ENCODE assay signal across 8 cellular contexts in genomic region chr11:65779919-65780769, GRCh38. TPM values are rescaled to one million over a fixed set of nuclear protein-coding genes. Genes with fewer than 3 reads are reported as not detected.
DNase-seq lines count a peak whose midpoint lies in the region; ATAC-seq and TF ChIP-seq lines count a peak whose summit lies in the region.

No MANE protein-coding gene starts in this region.

- intact Hi-C loops in right lobe of liver (cut with DNase I), result no loop called here

- 11% methylated on average over 14 of the region's 76 CpGs for WGBS in right lobe of liver (ENCODE audit: insufficient coverage, low coverage, low lambda C conversion rate, missing lambda C conversion rate)

- peak overlapping the region; percentile 78 to 93 (median 83) for H3K4me3 ChIP-seq in right lobe of liver

- peak overlapping the region; percentile 48 to 83 (median 77) for H3K27ac ChIP-seq in right lobe of liver

- peak; percentile 84 to 94 (median 93) for TF ChIP-seq CTCF in right lobe of liver (IDR thresholded peaks at IDR 0.05)

- peak; percentile 52 for TF ChIP-seq POLR2A in right lobe of liver (IDR thresholded peaks at IDR 0.05)

- peaks cover 0 to 13% (median 7%) of the 10 kb centered on the region in 4 donors for H3K36me3 ChIP-seq in right lobe of liver

- H3K9me3 ChIP-seq in right lobe of liver, result no peaks in the 10 kb centered on the region

- peak; percentile 50 for DNase-seq in NK-92 treated with Interleukin-12 subunit alpha and Interleukin-12 subunit beta, amount 100 ng/mL, for 24 hours (lab: John Stamatoyannopoulos, UW)
- DNase-seq in NK-92 (lab: John Stamatoyannopoulos, UW; ENCODE audit: unreplicated experiment) (no peak), NCI-H446 treated with DMSO at 0.1 percent for 48 hours (lab: John Stamatoyannopoulos, UW) (peak; percentile 22), dermis microvascular lymphatic vessel endothelial cell (ENCODE audit: low read depth in 2 of 2) (peak; percentile 60 to 87), right lobe of liver (peak; percentile 82 to 86 (median 83))
- DNase-seq in activated CD4-positive, alpha-beta T cell treated with anti-CD3 and anti-CD28 coated beads, Interleukin-2, amount 50 U/mL, for 4 hours, result peak; percentile 64 to 67
- DNase-seq in stimulated activated CD4-positive, alpha-beta T cell treated with anti-CD3 and anti-CD28 coated beads, Interleukin-4, amount 100 ng/mL, for 24 hours, result peak; percentile 79

- ATAC-seq in HG03025 (IDR thresholded peaks at IDR 0.05; ENCODE audit: low FRiP score, unreplicated experiment) (peak; percentile 56), right lobe of liver (peak; percentile 74 to 84 (median 81))

- peaks cover 0 to 24% (median 6%) of the 10 kb centered on the region in 4 donors for H3K4me1 ChIP-seq in right lobe of liver

- no peaks in the 10 kb centered on the region for H3K27me3 ChIP-seq in right lobe of liver

RNA-seq across cellular contexts. Expression of gene AP5B1, which starts 0.6 kb away (rescaled TPM):
- total RNA-seq in dermis microvascular lymphatic vessel endothelial cell (6.2 and 11.9 TPM in 2 replicates), right lobe of liver (10 to 100 TPM in 3 of 6 experiments, 1 to 10 TPM in 3; 5.0 to 13.5 (median 9.7) TPM)

RNA-seq across cellular contexts. Expression of gene OVOL1, which starts 6.7 kb away (rescaled TPM):
- total RNA-seq in dermis microvascular lymphatic vessel endothelial cell, result not detected in 2 replicates
- total RNA-seq in right lobe of liver, result not detected

RNA-seq across cellular contexts. Expression of gene SNX32, which starts 53.6 kb away (rescaled TPM):
- total RNA-seq in dermis microvascular lymphatic vessel endothelial cell (0.13 and 0.51 TPM in 2 replicates), right lobe of liver (under 1 TPM in 3 of 6 experiments, not detected in 3; 0.16 to 0.37 (median 0.31) TPM)

RNA-seq across cellular contexts. Expression of gene RNASEH2C, which starts 59.5 kb away (rescaled TPM):
- 39.8 and 42.6 TPM in 2 replicates for total RNA-seq in dermis microvascular lymphatic vessel endothelial cell
- total RNA-seq in right lobe of liver, result 10 to 100 TPM; 16.8 to 39.1 (median 26.1) TPM
